In the genomic region with DNA sequence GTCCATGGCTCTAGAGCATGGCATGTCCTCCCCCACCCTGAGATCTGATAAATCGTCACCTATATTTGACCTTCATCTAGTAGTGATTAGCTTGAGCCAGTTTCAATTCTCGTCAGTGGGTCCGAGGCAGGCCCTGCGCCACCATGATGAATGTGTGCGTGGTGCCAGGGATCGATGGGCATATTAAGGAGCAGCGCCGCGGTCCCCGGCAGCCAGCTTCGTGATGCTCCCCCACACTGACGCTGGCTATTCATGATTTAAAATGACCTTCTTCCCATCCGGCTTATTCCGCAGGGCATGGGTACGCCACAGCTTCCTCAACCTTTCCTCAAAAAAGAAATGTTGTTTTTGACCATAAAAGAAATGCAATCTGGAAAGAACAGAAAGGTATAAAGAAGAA, we compare ENCODE assay signal across 1 cellular context.
TF ChIP-seq lines count a peak whose summit lies in the region.

No MANE protein-coding gene starts in this region.

TF ChIP-seq in SK-N-SH treated with all-trans-retinoic acid at 6 μM for 48 hours, 23 proteins besides CTCF, POLR2A, EP300 and RAD21 (continued from another document):
- TF ChIP-seq ZNF565 (CRISPR knock-in tag; conservative IDR thresholded peaks at IDR 0.05; ENCODE audit: low read depth) (no peak), ZNF8 (CRISPR knock-in tag; IDR thresholded peaks at IDR 0.05) (no peak), BACH2 (CRISPR knock-in tag; IDR thresholded peaks at IDR 0.05; ENCODE audit: borderline replicate concordance) (no peak), RARB (CRISPR knock-in tag; IDR thresholded peaks at IDR 0.05) (no peak), ZFP3 (CRISPR knock-in tag; IDR thresholded peaks at IDR 0.05) (no peak), ISL1 (CRISPR knock-in tag; IDR thresholded peaks at IDR 0.05) (no peak), GLIS3 (CRISPR knock-in tag; IDR thresholded peaks at IDR 0.05) (no peak)
TF ChIP-seq in SK-N-SH treated with all-trans-retinoic acid at 6 μM for 48 hours: peak in this region for 0.
